9 cellular contexts compared by ENCODE assay signal in genomic region chr7:80428161-80429054, GRCh38.
DNase-seq lines count a peak whose midpoint lies in the region; ATAC-seq, FAIRE-seq and TF ChIP-seq lines count a peak whose summit lies in the region.
"Had no signal": no experiment of that assay in that cellular context is flagged by ENCODE, and none has a peak within 500 bp of the region (broad histone marks: within the 10 kb centered on the region; RNA-seq: fewer than 3 reads in every experiment).

No MANE protein-coding gene starts in this region.

- H3K36me3 ChIP-seq in HCT116 (ENCODE audit: control insufficient read depth in 1 of 2, insufficient read depth in 2 of 2, low read length in 2 of 2) (no peaks in the 10 kb centered on the region), kidney (ENCODE audit: control insufficient read depth in 1 of 2, insufficient read depth in 2 of 2, low read length in 2 of 2) (no peaks in the 10 kb centered on the region), uterus (no peaks in the 10 kb centered on the region)

- TF ChIP-seq CTCF in CD14-positive monocyte (IDR thresholded peaks at IDR 0.05) (peak; percentile 84), HCT116 (IDR thresholded peaks at IDR 0.05 in 2 of 3, conservative IDR thresholded peaks at IDR 0.05 in 1 of 3; ENCODE audit: borderline replicate concordance in 1 of 3, insufficient read depth in 1 of 3, low read depth in 2 of 3, low read length in 2 of 3) (peak; percentile 58 to 73 (median 68)), kidney (IDR thresholded peaks at IDR 0.05; ENCODE audit: borderline replicate concordance, extremely low read depth, insufficient read depth) (peak; percentile 70), uterus (IDR thresholded peaks at IDR 0.05) (peak; percentile 39 to 70 (median 66))

- H3K9me2 ChIP-seq in HCT116 (ENCODE audit: insufficient read depth): no peaks in the 10 kb centered on the region

- peak overlapping the region; percentile 49 for H3K4me2 ChIP-seq in HCT116 (ENCODE audit: low read length)

- peaks cover 0 to 1% (median 0%) of the 10 kb centered on the region in 3 donors for H3K27me3 Mint-ChIP-seq in CD14-positive monocyte (ENCODE audit: low read depth in 3 of 3)
- H3K27me3 Mint-ChIP-seq: memory B cell had no signal

- H3K9ac ChIP-seq in HCT116 (ENCODE audit: low read length): no peak overlapping the region
- no peak overlapping the region for H3K9ac ChIP-seq in kidney (ENCODE audit: low read length in 2 of 2)

- H3K9me3 ChIP-seq in HCT116 (ENCODE audit: control insufficient read depth in 1 of 2, insufficient read depth in 1 of 2, low read depth in 1 of 2, low read length in 2 of 2) (no peaks in the 10 kb centered on the region), kidney (ENCODE audit: control insufficient read depth in 1 of 2, low read length in 2 of 2) (no peaks in the 10 kb centered on the region), uterus (no peaks in the 10 kb centered on the region)

- H3K27ac ChIP-seq in HCT116 (ENCODE audit: low read depth, low read length) (no peak overlapping the region), kidney (ENCODE audit: low read depth in 2 of 2, low read length in 2 of 2) (no peak overlapping the region), uterus (no peak overlapping the region)

- no peak overlapping the region for H3K27ac Mint-ChIP-seq in CD14-positive monocyte
- H3K27ac Mint-ChIP-seq: memory B cell had no signal

- peak; percentile 85 for FAIRE-seq in kidney (lab: Jason Lieb, UNC)

- CTCF ChIA-PET in HCT116 (lab: Charles Lee): interaction anchor here (0.6 to 3.3 kb wide), 14 partner anchors 9 to 1041 kb away, joined by 3 to 23 read pairs (median 4); no protein-coding TSS in a partner anchor

- H3K4me3 Mint-ChIP-seq in CD14-positive monocyte: no peak overlapping the region
- H3K4me3 Mint-ChIP-seq: memory B cell had no signal

- POLR2A ChIA-PET in HCT116 (lab: Charles Lee): no interaction called here

- no peak for DNase-seq in CD14-positive monocyte (ENCODE audit: low spot score)
- DNase-seq in HCT116 (ENCODE audit: low read depth, low spot score): peak; percentile 54
- DNase-seq in NCI-H2227 treated with DMSO at 0.1 percent for 48 hours (lab: John Stamatoyannopoulos, UW): peak; percentile 81
- peak; percentile 30 for DNase-seq in brain pericyte (ENCODE audit: low read depth, low spot score)
- DNase-seq in kidney: no peak
- DNase-seq in uterus: no peak

- RAD21 ChIA-PET in HCT116 (lab: Charles Lee; ENCODE audit: low non-redundant PET in 1 of 2, low total read pairs in 2 of 2, uncharacterized antibody in 2 of 2, unreplicated experiment in 2 of 2): interaction anchor here in 1 of 2 experiments (0.6 to 1.1 kb wide), 2 partner anchors 230 to 1042 kb away, joined by 3 read pairs; no protein-coding TSS in a partner anchor

- H3K27me3 ChIP-seq in HCT116 (ENCODE audit: insufficient read depth, low read length) (no peaks in the 10 kb centered on the region), uterus (no peaks in the 10 kb centered on the region)

- intact Hi-C loops in CD14-positive monocyte (cut with micrococcal nuclease) (loop anchor here (5.0 kb wide), 1 partner anchor 229 kb away; no protein-coding TSS in a partner anchor), HCT116 (cut with micrococcal nuclease) (loop anchor here (1.0 to 5.0 kb wide), 5 partner anchors 231 to 1044 kb away; no protein-coding TSS in a partner anchor), kidney (cut with DNase I) (no loop called here), uterus (cut with DNase I; ENCODE audit: low total_unique reads) (no loop called here)

- TF ChIP-seq RAD21 in HCT116 (IDR thresholded peaks at IDR 0.05; ENCODE audit: low read depth): peak; percentile 90

- no peaks in the 10 kb centered on the region for H3K36me3 Mint-ChIP-seq in CD14-positive monocyte
- H3K36me3 Mint-ChIP-seq: memory B cell had no signal

- H3K9me3 Mint-ChIP-seq in CD14-positive monocyte: no peaks in the 10 kb centered on the region

- no peaks in the 10 kb centered on the region for H3K79me2 ChIP-seq in HCT116 (ENCODE audit: insufficient read depth, low read length)

- BruUV-seq in HCT116 (replicated peaks; lab: Mats Ljungman, UMichigan): no TSS peak

- peak overlapping the region; percentile 92 for H2AFZ ChIP-seq in HCT116 (ENCODE audit: low read depth, low read length, poor library complexity, severe bottlenecking)

- TF ChIP-seq POLR2A in HCT116 (IDR thresholded peaks at IDR 0.05; ENCODE audit: borderline replicate concordance, extremely low read depth, insufficient read depth, insufficient read length): no peak
- no peak for TF ChIP-seq POLR2A in uterus (IDR thresholded peaks at IDR 0.05)

- ATAC-seq in HCT116 (peak; percentile 90), HG03039 (IDR thresholded peaks at IDR 0.05; ENCODE audit: unreplicated experiment) (no peak), GM18907 (IDR thresholded peaks at IDR 0.05; ENCODE audit: unreplicated experiment) (no peak)

- H3K4me1 Mint-ChIP-seq in CD14-positive monocyte: peaks cover 19% of the 10 kb centered on the region
- H3K4me1 Mint-ChIP-seq: memory B cell had no signal

- no peaks in the 10 kb centered on the region for H4K20me1 ChIP-seq in HCT116 (ENCODE audit: insufficient read depth)

- H3K4me3 ChIP-seq in HCT116 (replicated peaks in 1 of 2; ENCODE audit: low read depth in 1 of 2, low read length in 2 of 2) (no peak overlapping the region), kidney (ENCODE audit: low read length in 2 of 2) (no peak overlapping the region), uterus (no peak overlapping the region)

- H3K4me1 ChIP-seq in HCT116 (ENCODE audit: control insufficient read depth in 1 of 2, insufficient read depth in 2 of 2, low read length in 2 of 2): peaks cover 0 to 7% of the 10 kb centered on the region in 2 experiments; a peak in 1 of 4 replicates
- no peaks in the 10 kb centered on the region for H3K4me1 ChIP-seq in kidney (ENCODE audit: control insufficient read depth in 1 of 2, insufficient read depth in 1 of 2, low read depth in 1 of 2, low read length in 2 of 2)
- H3K4me1 ChIP-seq in uterus: no peaks in the 10 kb centered on the region

TF ChIP-seq in HCT116, 20 proteins besides CTCF, POLR2A, EP300 and RAD21:
- TF ChIP-seq REST (IDR thresholded peaks at IDR 0.05; ENCODE audit: low read depth): no peak
- no peak for TF ChIP-seq ZFX (IDR thresholded peaks at IDR 0.05)
- no peak for TF ChIP-seq SIN3A (IDR thresholded peaks at IDR 0.05; ENCODE audit: low read depth)
- TF ChIP-seq EGR1 (IDR thresholded peaks at IDR 0.05; ENCODE audit: low read depth): no peak
- no peak for TF ChIP-seq POLR2AphosphoS5 (IDR thresholded peaks at IDR 0.05; ENCODE audit: low read depth, low read length)
- TF ChIP-seq SP1 (IDR thresholded peaks at IDR 0.05; ENCODE audit: low read depth): no peak
- no peak for TF ChIP-seq ELF1 (IDR thresholded peaks at IDR 0.05; ENCODE audit: borderline replicate concordance, low read depth)
- no peak for TF ChIP-seq SRF (IDR thresholded peaks at IDR 0.05; ENCODE audit: low read depth)
- TF ChIP-seq CEBPB (IDR thresholded peaks at IDR 0.05; ENCODE audit: low read depth): no peak
- peak; percentile 20 for TF ChIP-seq TCF7L2 (IDR thresholded peaks at IDR 0.05; ENCODE audit: borderline replicate concordance, extremely low read depth, insufficient read depth, insufficient read length)
- TF ChIP-seq CBX3 (IDR thresholded peaks at IDR 0.05; ENCODE audit: low read depth): peak; percentile 56; the same call in 1 of the 2 replicates
- no peak for TF ChIP-seq FOSL1 (IDR thresholded peaks at IDR 0.05; ENCODE audit: low read depth)
- no peak for TF ChIP-seq EZH2phosphoT487 (IDR thresholded peaks at IDR 0.05; ENCODE audit: borderline replicate concordance)
- no peak for TF ChIP-seq ATF3 (IDR thresholded peaks at IDR 0.05)
- TF ChIP-seq EZH2 (IDR thresholded peaks at IDR 0.05): no peak

Comparison
In these comparisons a context has a peak if more than half of its experiments do, and no peak if none do; other contexts are left out.
1. DNase-seq: peak in HCT116 (single experiment), NCI-H2227 treated with DMSO at 0.1 percent for 48 hours (single experiment) and brain pericyte (single experiment); none in CD14-positive monocyte (single experiment), kidney (single experiment) and uterus (0 of 2).
2. intact Hi-C loops: an anchor here in CD14-positive monocyte (5.0 kb wide) and HCT116 (1.0 to 5.0 kb wide); none called in kidney and uterus.
3. Peak in every context shown above with its lines, with median percentiles within 50 percentile points of each other: CTCF ChIP-seq.